In the genomic region with DNA sequence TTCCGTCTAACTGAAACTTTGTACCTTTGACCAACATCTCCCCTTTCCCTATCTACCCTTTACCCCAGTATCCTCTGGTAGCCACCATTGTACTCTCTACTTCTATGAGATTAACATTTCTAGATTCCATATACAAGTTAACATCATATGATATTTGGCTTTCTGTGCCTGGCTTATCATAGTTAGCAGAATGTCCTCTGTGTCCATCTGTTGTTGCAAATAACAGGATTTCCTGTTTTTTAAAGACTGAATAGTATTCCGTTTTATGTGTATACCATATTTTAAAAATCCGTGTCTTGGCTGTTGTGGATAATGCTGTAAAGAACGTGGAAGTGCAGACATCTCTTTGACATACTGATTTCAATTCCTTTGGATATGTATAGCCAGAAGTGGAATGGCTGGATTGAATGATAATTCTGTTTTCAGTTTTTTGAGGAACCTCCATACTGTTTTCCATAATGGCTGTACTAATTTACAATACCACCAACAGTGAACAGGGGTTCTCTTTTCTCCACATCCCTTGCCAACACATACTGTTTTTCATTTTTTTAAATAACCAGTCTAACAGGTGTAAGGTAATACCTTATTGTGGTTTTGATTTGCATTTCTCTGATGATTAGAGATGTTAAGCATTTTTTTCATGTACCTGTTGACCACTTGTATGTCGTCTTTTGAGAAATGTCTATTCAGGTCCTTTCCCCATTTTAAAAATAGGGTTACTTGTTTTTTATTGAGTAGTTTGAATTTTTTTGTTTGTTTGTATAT, we compare ENCODE assay signal across 1 cellular context.
TF ChIP-seq lines count a peak whose summit lies in the region.

No MANE protein-coding gene starts in this region.

TF ChIP-seq in SK-N-SH, 30 proteins besides CTCF, POLR2A, EP300 and RAD21 (continued from another document):
- TF ChIP-seq IRF3 (IDR thresholded peaks at IDR 0.05; ENCODE audit: low read depth, low read length) (no peak), GATA2 (CRISPR knock-in tag; IDR thresholded peaks at IDR 0.05) (no peak), USF1 (IDR thresholded peaks at IDR 0.05; ENCODE audit: borderline replicate concordance, low read depth) (no peak)
